12 cellular contexts compared by ENCODE assay signal in the genomic region with DNA sequence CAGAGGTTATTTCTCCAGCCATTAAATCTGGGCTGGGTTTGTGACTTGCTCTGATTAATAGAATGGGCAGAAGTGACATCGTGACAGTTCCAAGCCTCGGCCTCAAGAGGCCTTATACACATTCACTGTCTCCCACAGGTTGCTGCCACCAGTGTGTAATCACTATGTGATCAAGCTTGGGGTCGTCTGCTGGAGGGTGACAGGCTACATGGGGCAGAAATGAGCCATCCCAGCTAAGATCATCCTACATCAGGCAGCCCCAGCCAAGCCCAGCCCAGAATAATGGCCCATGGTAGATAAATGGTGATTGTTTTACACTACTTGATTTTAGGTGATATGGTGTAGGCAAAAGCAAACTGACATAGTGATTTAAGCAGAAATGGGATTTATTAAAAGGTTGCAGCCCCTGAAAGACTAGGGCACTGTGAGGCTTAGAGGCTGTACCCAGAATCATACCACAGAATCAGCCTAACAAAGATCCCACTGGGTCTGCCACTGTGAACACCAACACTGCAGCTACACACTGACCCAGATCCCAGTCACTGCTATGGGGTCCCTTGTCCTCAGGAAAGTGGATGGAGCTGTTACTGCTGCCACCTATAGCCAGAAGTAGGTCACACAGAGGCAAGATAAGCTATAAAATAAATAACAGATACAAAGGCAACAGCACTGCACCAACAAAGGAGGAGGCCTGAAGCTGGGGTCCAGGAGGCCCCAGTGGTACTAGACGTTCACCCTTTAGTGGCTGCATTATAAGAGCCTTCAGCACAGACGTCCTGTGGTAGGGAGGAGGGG.
DNase-seq lines count a peak whose midpoint lies in the region; ATAC-seq, FAIRE-seq and TF ChIP-seq lines count a peak whose summit lies in the region.
"Had no signal": no experiment of that assay in that cellular context is flagged by ENCODE, and none has a peak within 500 bp of the region (broad histone marks: within the 10 kb centered on the region; RNA-seq: fewer than 3 reads in every experiment).

No MANE protein-coding gene starts in this region.

- POLR2A ChIA-PET in HepG2 (lab: Yijun Ruan, JAX), result no interaction called here

- 15% methylated on average over 5 of the region's 5 CpGs for WGBS in HepG2 (ENCODE audit: low lambda C conversion rate)
- 63% methylated on average over 5 of the region's 5 CpGs for WGBS in right lobe of liver (ENCODE audit: insufficient coverage, low coverage, low lambda C conversion rate, missing lambda C conversion rate)
- 54 to 83% methylated on average over 3 to 5 of the region's 5 CpGs for WGBS in upper lobe of left lung, 2 donors

- peak; percentile 51 for TF ChIP-seq CTCF in HepG2 (CRISPR knock-in tag; IDR thresholded peaks at IDR 0.05)
- no peak for TF ChIP-seq CTCF in right lobe of liver (IDR thresholded peaks at IDR 0.05)
- no peak for TF ChIP-seq CTCF in upper lobe of left lung (IDR thresholded peaks at IDR 0.05)

- CTCF ChIA-PET in HepG2 (lab: Yijun Ruan, JAX; ENCODE audit: low intra/inter-chr PET ratio, low total read pairs), result no interaction called here

- DNase-seq in HepG2 (ENCODE audit: low spot score) (peak; percentile 29), right lobe of liver (no peak), MV-4-11 (lab: John Stamatoyannopoulos, UW) (peak; percentile 8), substantia nigra (lab: John Stamatoyannopoulos, UW) (peak in 5 of 49 donors; percentile 2 to 22 (median 5)), DMS153 (lab: John Stamatoyannopoulos, UW) (no peak), upper lobe of left lung (no peak)
- DNase-seq: DND-41, NCI-H2171 treated with DMSO at 0.1 percent for 48 hours had no signal

- no peak for FAIRE-seq in HepG2 (lab: Jason Lieb, UNC)
- FAIRE-seq: endometrium had no signal

- peaks cover 4% of the 10 kb centered on the region for H3K36me3 Mint-ChIP-seq in dendritic cell treated with granulocyte-macrophage colony-stimulating factor and Interleukin-4, amounts not matched to agents 40 ng/mL and 50 ng/mL, for 4 days (ENCODE audit: low read depth)
- H3K36me3 Mint-ChIP-seq: mesothelial cell of epicardium had no signal

- H3K9ac ChIP-seq in HepG2 (ENCODE audit: insufficient read depth, low read depth, low read length), result no peak overlapping the region

- intact Hi-C loops in HepG2 (cut with micrococcal nuclease; ENCODE audit: unreplicated experiment) (loop anchor here (1.0 kb wide), 1 partner anchor 79 kb away; no protein-coding TSS in a partner anchor), right lobe of liver (cut with DNase I) (no loop called here)
- intact Hi-C loops in dendritic cell treated with granulocyte-macrophage colony-stimulating factor and Interleukin-4, amounts not matched to agents 40 ng/mL and 50 ng/mL, for 4 days (cut with micrococcal nuclease), result loop anchor here (5.0 kb wide), 2 partner anchors 101 to 161 kb away; partner anchors contain the start of gene RBPJ

- no peak for TF ChIP-seq RAD21 in HepG2 (CRISPR knock-in tag; IDR thresholded peaks at IDR 0.05)

- no peak overlapping the region for H3K4me3 ChIP-seq in HepG2 (replicated peaks in 1 of 3; ENCODE audit: insufficient read depth in 1 of 3, low read depth in 2 of 3, low read length in 3 of 3)
- no peak overlapping the region for H3K4me3 ChIP-seq in right lobe of liver
- no peak overlapping the region for H3K4me3 ChIP-seq in upper lobe of left lung

- H3K27me3 Mint-ChIP-seq in dendritic cell treated with granulocyte-macrophage colony-stimulating factor and Interleukin-4, amounts not matched to agents 40 ng/mL and 50 ng/mL, for 4 days, result no peaks in the 10 kb centered on the region

- peaks cover 62% of the 10 kb centered on the region for H3K4me1 Mint-ChIP-seq in dendritic cell treated with granulocyte-macrophage colony-stimulating factor and Interleukin-4, amounts not matched to agents 40 ng/mL and 50 ng/mL, for 4 days (ENCODE audit: low read depth)

- in situ Hi-C loops in HepG2 (cut with HindIII; ENCODE audit: extremely low pct_ligation_motif_present, low pct_unique_long_range_greater_than_20kb), result no loop called here

- ATAC-seq in HepG2 (peak; percentile 96), right lobe of liver (no peak), GM19324 (IDR thresholded peaks at IDR 0.05; ENCODE audit: low FRiP score, unreplicated experiment) (no peak), upper lobe of left lung (ENCODE audit: low FRiP score in 2 of 2) (no peak)

- H3K9me3 ChIP-seq in HepG2 (ENCODE audit: low read length) (no peaks in the 10 kb centered on the region), right lobe of liver (no peaks in the 10 kb centered on the region), upper lobe of left lung (no peaks in the 10 kb centered on the region)

- BruUV-seq in HepG2 (replicated peaks; lab: Mats Ljungman, UMichigan), result no TSS peak

- H3K4me2 ChIP-seq in HepG2 (ENCODE audit: low read depth, low read length), result no peak overlapping the region

- no peaks in the 10 kb centered on the region for H3K27me3 ChIP-seq in HepG2 (ENCODE audit: control insufficient read depth in 1 of 2, insufficient read depth in 2 of 2, low read length in 2 of 2)
- no peaks in the 10 kb centered on the region for H3K27me3 ChIP-seq in right lobe of liver
- no peaks in the 10 kb centered on the region for H3K27me3 ChIP-seq in upper lobe of left lung

- H3K36me3 ChIP-seq in HepG2 (replicated peaks in 1 of 2; ENCODE audit: control insufficient read depth in 1 of 2, insufficient read depth in 2 of 2, low read length in 2 of 2) (no peaks in the 10 kb centered on the region), right lobe of liver (no peaks in the 10 kb centered on the region), upper lobe of left lung (no peaks in the 10 kb centered on the region)

- no peaks in the 10 kb centered on the region for H4K20me1 ChIP-seq in HepG2 (ENCODE audit: insufficient read depth, low read length)

- H3K4me1 ChIP-seq in HepG2 (ENCODE audit: insufficient read depth, low read length) (no peaks in the 10 kb centered on the region), right lobe of liver (no peaks in the 10 kb centered on the region), upper lobe of left lung (no peaks in the 10 kb centered on the region)

- no peak overlapping the region for H3K4me3 Mint-ChIP-seq in dendritic cell treated with granulocyte-macrophage colony-stimulating factor and Interleukin-4, amounts not matched to agents 40 ng/mL and 50 ng/mL, for 4 days
- H3K4me3 Mint-ChIP-seq: mesothelial cell of epicardium had no signal

- TF ChIP-seq EP300 in HepG2 (IDR thresholded peaks at IDR 0.05; ENCODE audit: low read depth in 2 of 2, low read length in 2 of 2) (no peak), HepG2 (CRISPR knock-in tag; IDR thresholded peaks at IDR 0.05; ENCODE audit: borderline replicate concordance) (no peak), upper lobe of left lung (IDR thresholded peaks at IDR 0.05) (no peak)

- TF ChIP-seq POLR2A in HepG2 (IDR thresholded peaks at IDR 0.05; ENCODE audit: insufficient read depth in 1 of 2, low read depth in 2 of 2, low read length in 2 of 2) (no peak), right lobe of liver (IDR thresholded peaks at IDR 0.05) (no peak), upper lobe of left lung (IDR thresholded peaks at IDR 0.05) (no peak)

- H3K79me2 ChIP-seq in HepG2 (ENCODE audit: insufficient read depth, low read length), result no peaks in the 10 kb centered on the region

- H3K27ac ChIP-seq in HepG2 (ENCODE audit: extremely low read length, insufficient read depth, low read length), result no peak overlapping the region
- H3K27ac ChIP-seq in right lobe of liver, result no peak overlapping the region
- H3K27ac ChIP-seq in substantia nigra (ENCODE audit: low read depth, low read length, poor library complexity, severe bottlenecking), result peak overlapping the region; percentile 4
- H3K27ac ChIP-seq in upper lobe of left lung, result peak overlapping the region in 1 of 4 donors; percentile 4

- peak overlapping the region; percentile 83 for H3K27ac Mint-ChIP-seq in dendritic cell treated with granulocyte-macrophage colony-stimulating factor and Interleukin-4, amounts not matched to agents 40 ng/mL and 50 ng/mL, for 4 days
- H3K27ac Mint-ChIP-seq: mesothelial cell of epicardium had no signal

- H2AFZ ChIP-seq in HepG2 (ENCODE audit: low read length), result no peak overlapping the region

- no peaks in the 10 kb centered on the region for H3K9me3 Mint-ChIP-seq in dendritic cell treated with granulocyte-macrophage colony-stimulating factor and Interleukin-4, amounts not matched to agents 40 ng/mL and 50 ng/mL, for 4 days

TF ChIP-seq in HepG2, 621 proteins besides CTCF, POLR2A, EP300 and RAD21:
- TF ChIP-seq ZNF781 (CRISPR knock-in tag; IDR thresholded peaks at IDR 0.05; ENCODE audit: borderline replicate concordance, not compliant biosample characterization) (no peak), SMC3 (IDR thresholded peaks at IDR 0.05; ENCODE audit: low read length) (peak; percentile 29; the same call in 1 of the 2 replicates), PHF21A (CRISPR knock-in tag; IDR thresholded peaks at IDR 0.05) (no peak), RBM39 (IDR thresholded peaks at IDR 0.05; ENCODE audit: low read depth, low read length, poor library complexity, severe bottlenecking) (no peak), STAG1 (CRISPR knock-in tag; IDR thresholded peaks at IDR 0.05) (peak; percentile 58)
TF ChIP-seq in HepG2: peak in this region for 2.

Comparison
In these comparisons a context has a peak if more than half of its experiments do, and no peak if none do; other contexts are left out.
1. DNase-seq: peak in HepG2 (single experiment) and MV-4-11 (single experiment); none in right lobe of liver (0 of 3), DMS153 (single experiment) and upper lobe of left lung (0 of 2).
2. intact Hi-C loops: an anchor here in HepG2 (1.0 kb wide) and dendritic cell treated with granulocyte-macrophage colony-stimulating factor and Interleukin-4, amounts not matched to agents 40 ng/mL and 50 ng/mL, for 4 days (5.0 kb wide); none called in right lobe of liver.